Comparison of ENCODE assay signal across 1 cellular context in the genomic region with DNA sequence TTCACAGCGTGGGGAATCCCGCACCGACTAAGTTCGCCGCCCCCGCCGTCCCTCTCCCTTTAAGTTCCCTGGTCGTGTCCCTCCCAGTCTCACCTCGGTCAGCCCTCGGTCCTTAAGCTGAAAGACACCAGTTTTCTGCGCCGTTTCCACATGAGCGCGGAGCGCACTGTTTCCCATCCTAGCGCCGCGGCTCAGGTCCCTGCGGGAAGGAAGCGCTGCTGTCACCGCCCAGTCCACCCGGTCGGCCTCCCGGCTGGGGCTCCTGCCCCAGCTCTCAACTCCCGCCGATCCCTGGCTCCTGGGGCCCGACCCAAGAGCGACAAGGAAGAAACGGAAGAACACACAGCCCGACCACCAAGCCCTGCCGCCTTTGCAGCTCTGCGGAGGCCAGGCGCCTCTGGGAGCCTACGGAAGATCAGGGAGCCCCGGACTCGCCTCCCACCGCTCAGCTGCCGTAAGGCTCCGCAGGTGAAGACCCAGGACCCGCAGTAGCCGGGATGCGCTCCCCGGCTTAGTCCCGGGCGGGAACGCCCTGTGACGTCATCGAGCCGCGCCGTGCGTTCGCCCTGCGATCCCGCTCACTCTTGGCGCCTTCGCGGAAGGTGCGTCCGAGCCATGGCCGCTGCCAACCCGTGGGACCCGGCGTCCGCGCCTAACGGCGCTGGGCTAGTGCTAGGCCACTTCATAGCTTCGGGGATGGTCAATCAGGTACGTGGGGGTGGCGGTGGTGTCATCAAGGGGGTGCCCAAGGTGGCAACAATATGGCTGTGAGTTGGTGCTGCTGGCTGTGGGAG.
TF ChIP-seq lines count a peak whose summit lies in the region.

HAUS2 (plus strand) TSS at position 581 of the 794 bp plus-strand sequence; CDS start at position 616, 35 bp downstream.
LRRC57 (minus strand) TSS at position 536 of the 794 bp plus-strand sequence; CDS start at position 177, 359 bp downstream.

TF ChIP-seq in K562, 482 proteins besides CTCF, POLR2A, EP300 and RAD21 (continued from another document and continues in another):
- TF ChIP-seq STAT6 (CRISPR knock-in tag; IDR thresholded peaks at IDR 0.05) (no peak), MLX (CRISPR knock-in tag; conservative IDR thresholded peaks at IDR 0.05) (no peak), ZNF354B (CRISPR knock-in tag; IDR thresholded peaks at IDR 0.05) (no peak), CHCHD3 (CRISPR knock-in tag; IDR thresholded peaks at IDR 0.05) (no peak), C11orf30 (IDR thresholded peaks at IDR 0.05; ENCODE audit: low read depth) (peak; percentile 95), ZZZ3 (IDR thresholded peaks at IDR 0.05) (peak; percentile 33; the same call in 1 of the 2 replicates), LCOR (CRISPR knock-in tag; IDR thresholded peaks at IDR 0.05) (0 out of 2 replicates have a peak, but pooled peaks have one; percentile 59), VEZF1 (CRISPR knock-in tag; IDR thresholded peaks at IDR 0.05) (peak; percentile 50; the same call in 1 of the 2 replicates), SMARCA5 (IDR thresholded peaks at IDR 0.05) (no peak), BACH1 (tag; IDR thresholded peaks at IDR 0.05) (peak; percentile 58; the same call in 1 of the 2 replicates), MED1 (CRISPR knock-in tag; IDR thresholded peaks at IDR 0.05; ENCODE audit: borderline replicate concordance) (no peak), ZFP91 (CRISPR knock-in tag; IDR thresholded peaks at IDR 0.05) (0 out of 2 replicates have a peak, but pooled peaks have one; percentile 29), CGGBP1 (CRISPR knock-in tag; IDR thresholded peaks at IDR 0.05) (no peak), SPI1 (IDR thresholded peaks at IDR 0.05; ENCODE audit: borderline replicate concordance, low read depth, low read length) (no peak), ADNP (tag; IDR thresholded peaks at IDR 0.05) (no peak), SIRT6 (IDR thresholded peaks at IDR 0.05; ENCODE audit: low read depth, low read length) (no peak), FOS (IDR thresholded peaks at IDR 0.05; ENCODE audit: extremely low read depth, insufficient read length) (no peak), MECOM (CRISPR knock-in tag; IDR thresholded peaks at IDR 0.05) (no peak), FOXM1 (IDR thresholded peaks at IDR 0.05; ENCODE audit: low read depth) (no peak), FOXM1 (CRISPR knock-in tag; IDR thresholded peaks at IDR 0.05; ENCODE audit: low read depth) (0 out of 2 replicates have a peak, but pooled peaks have one; percentile 85), SREBF2 (CRISPR knock-in tag; IDR thresholded peaks at IDR 0.05) (no peak), GABPB2 (CRISPR knock-in tag; conservative IDR thresholded peaks at IDR 0.05) (no peak), KAT2B (IDR thresholded peaks at IDR 0.05; ENCODE audit: low read depth, low read length) (no peak), DPF2 (IDR thresholded peaks at IDR 0.05) (no peak), ESRRA (IDR thresholded peaks at IDR 0.05; ENCODE audit: borderline replicate concordance, low read depth) (0 out of 2 replicates have a peak, but pooled peaks have one; percentile 11), CEBPG (CRISPR knock-in tag; IDR thresholded peaks at IDR 0.05) (0 out of 2 replicates have a peak, but pooled peaks have one; percentile 48), CEBPG (tag; conservative IDR thresholded peaks at IDR 0.05 in 1 of 2, IDR thresholded peaks at IDR 0.05 in 1 of 2) (no peak), U2AF2 (optimal IDR thresholded peaks at IDR 0.05; ENCODE audit: low read depth, low read length) (no peak), TEAD4 (IDR thresholded peaks at IDR 0.05; ENCODE audit: low read length) (peak; percentile 31; the same call in 1 of the 2 replicates), TEAD4 (CRISPR knock-in tag; IDR thresholded peaks at IDR 0.05; ENCODE audit: borderline replicate concordance) (no peak), HDGF (IDR thresholded peaks at IDR 0.05) (no peak), ZNF707 (CRISPR knock-in tag; conservative IDR thresholded peaks at IDR 0.05) (no peak), TAF1 (IDR thresholded peaks at IDR 0.05; ENCODE audit: control insufficient read depth, extremely low read depth, insufficient read depth, low read length, severe bottlenecking) (peak; percentile 84), RCOR1 (IDR thresholded peaks at IDR 0.05; ENCODE audit: borderline replicate concordance in 1 of 2, low read depth in 2 of 2, low read length in 2 of 2) (peak in 1 of 2 experiments; percentile 79; a peak in 1 of 4 replicates), DACH1 (IDR thresholded peaks at IDR 0.05; ENCODE audit: partially characterized antibody) (no peak), SRSF9 (IDR thresholded peaks at IDR 0.05; ENCODE audit: borderline replicate concordance, low read depth, low read length) (no peak), CHD2 (IDR thresholded peaks at IDR 0.05; ENCODE audit: low read depth, low read length) (0 out of 2 replicates have a peak, but pooled peaks have one; percentile 22), GTF2A2 (tag; IDR thresholded peaks at IDR 0.05) (no peak), CREM (IDR thresholded peaks at IDR 0.05; ENCODE audit: low read depth) (peak; percentile 99), SUPT5H (IDR thresholded peaks at IDR 0.05) (peak; percentile 93), KDM2B (CRISPR knock-in tag; IDR thresholded peaks at IDR 0.05) (peak; percentile 73; the same call in 1 of the 2 replicates), JUN (IDR thresholded peaks at IDR 0.05; ENCODE audit: borderline replicate concordance, low read depth, low read length) (peak; percentile 78; the same call in 1 of the 2 replicates), JUN (CRISPR knock-in tag; IDR thresholded peaks at IDR 0.05; ENCODE audit: borderline replicate concordance) (peak; percentile 64; the same call in 1 of the 2 replicates), SREBF1 (IDR thresholded peaks at IDR 0.05; ENCODE audit: borderline replicate concordance, low read depth, low read length) (no peak), TCF7 (IDR thresholded peaks at IDR 0.05; ENCODE audit: borderline replicate concordance) (no peak), CBFB (CRISPR knock-in tag; IDR thresholded peaks at IDR 0.05) (no peak), IFI16 (CRISPR knock-in tag; IDR thresholded peaks at IDR 0.05) (no peak), MAFG (tag; conservative IDR thresholded peaks at IDR 0.05) (no peak), ZNF3 (CRISPR knock-in tag; IDR thresholded peaks at IDR 0.05) (no peak), TAF7 (tag; IDR thresholded peaks at IDR 0.05) (peak; percentile 72), NR2C2 (CRISPR knock-in tag; IDR thresholded peaks at IDR 0.05) (no peak), NR2C2 (tag; IDR thresholded peaks at IDR 0.05) (peak; percentile 49; the same call in 1 of the 2 replicates), NRF1 (conservative IDR thresholded peaks at IDR 0.05 in 1 of 2, IDR thresholded peaks at IDR 0.05 in 1 of 2) (peak; percentile 51 to 62; a peak in 3 of 4 replicates), EWSR1 (IDR thresholded peaks at IDR 0.05; ENCODE audit: borderline replicate concordance, low read depth, partially characterized antibody) (no peak), HDAC2 (IDR thresholded peaks at IDR 0.05) (no peak), HMGN3 (IDR thresholded peaks at IDR 0.05; ENCODE audit: borderline replicate concordance, extremely low read depth, insufficient read length, low read depth, low read length) (peak; percentile 90), CREBBP (IDR thresholded peaks at IDR 0.05; ENCODE audit: low read depth, low read length) (no peak), HBP1 (CRISPR knock-in tag; IDR thresholded peaks at IDR 0.05) (no peak), FOXJ3 (CRISPR knock-in tag; IDR thresholded peaks at IDR 0.05) (no peak), PHF8 (IDR thresholded peaks at IDR 0.05; ENCODE audit: borderline replicate concordance, low read length) (peak; percentile 98; the same call in 1 of the 2 replicates), PCBP1 (IDR thresholded peaks at IDR 0.05; ENCODE audit: low read depth, low read length, poor library complexity, severe bottlenecking) (peak; percentile 61), EP400 (IDR thresholded peaks at IDR 0.05) (peak; percentile 91), E2F4 (CRISPR knock-in tag; IDR thresholded peaks at IDR 0.05; ENCODE audit: low read depth) (peak; percentile 84), POLR2AphosphoS2 (IDR thresholded peaks at IDR 0.05; ENCODE audit: low read length) (peak; percentile 57; the same call in 1 of the 2 replicates)
- TF ChIP-seq, protein P1, sequence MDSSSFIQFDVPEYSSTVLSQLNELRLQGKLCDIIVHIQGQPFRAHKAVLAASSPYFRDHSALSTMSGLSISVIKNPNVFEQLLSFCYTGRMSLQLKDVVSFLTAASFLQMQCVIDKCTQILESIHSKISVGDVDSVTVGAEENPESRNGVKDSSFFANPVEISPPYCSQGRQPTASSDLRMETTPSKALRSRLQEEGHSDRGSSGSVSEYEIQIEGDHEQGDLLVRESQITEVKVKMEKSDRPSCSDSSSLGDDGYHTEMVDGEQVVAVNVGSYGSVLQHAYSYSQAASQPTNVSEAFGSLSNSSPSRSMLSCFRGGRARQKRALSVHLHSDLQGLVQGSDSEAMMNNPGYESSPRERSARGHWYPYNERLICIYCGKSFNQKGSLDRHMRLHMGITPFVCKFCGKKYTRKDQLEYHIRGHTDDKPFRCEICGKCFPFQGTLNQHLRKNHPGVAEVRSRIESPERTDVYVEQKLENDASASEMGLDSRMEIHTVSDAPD (CRISPR knock-in tag; IDR thresholded peaks at IDR 0.05) = no peak
- TF ChIP-seq, protein P2, sequence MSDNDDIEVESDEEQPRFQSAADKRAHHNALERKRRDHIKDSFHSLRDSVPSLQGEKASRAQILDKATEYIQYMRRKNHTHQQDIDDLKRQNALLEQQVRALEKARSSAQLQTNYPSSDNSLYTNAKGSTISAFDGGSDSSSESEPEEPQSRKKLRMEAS (CRISPR knock-in tag; IDR thresholded peaks at IDR 0.05) = peak; percentile 66
